8 cellular contexts compared by ENCODE assay signal in the genomic region with DNA sequence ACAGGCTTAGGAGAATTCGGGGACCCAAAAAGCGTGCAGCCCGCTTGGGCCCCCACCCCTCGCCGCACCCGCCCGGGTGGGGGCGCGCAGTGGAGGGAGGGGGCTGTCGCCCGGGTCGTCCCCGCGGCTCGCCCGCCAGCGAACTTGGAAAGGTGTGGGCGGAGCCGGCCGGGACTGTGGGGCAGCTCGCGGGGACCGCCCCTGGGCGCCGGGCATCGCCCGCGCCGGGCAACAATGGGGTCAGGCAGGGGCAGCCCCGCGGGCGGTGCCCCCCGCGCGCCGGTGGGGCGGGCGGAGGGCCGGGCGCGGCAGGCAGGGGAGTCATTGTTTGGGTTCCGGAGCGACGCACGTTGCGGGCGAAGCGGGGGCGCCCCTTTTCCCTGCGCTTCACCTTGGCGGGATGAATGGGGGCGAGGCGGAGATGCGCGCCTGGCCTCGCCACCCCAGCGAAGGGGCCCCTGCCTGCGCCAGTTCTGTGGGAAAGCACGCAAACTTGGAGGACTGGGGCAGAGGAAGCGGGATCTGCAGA. TPM values are rescaled to one million over a fixed set of nuclear protein-coding genes. Genes with fewer than 3 reads are reported as not detected.
DNase-seq lines count a peak whose midpoint lies in the region; ATAC-seq and TF ChIP-seq lines count a peak whose summit lies in the region.

No MANE protein-coding gene starts in this region.

- H3K27me3 Mint-ChIP-seq in CD14-positive monocyte (ENCODE audit: low read depth in 3 of 3): peaks cover 28 to 35% (median 33%) of the 10 kb centered on the region in 3 donors

- no peak overlapping the region for H3K27ac Mint-ChIP-seq in CD14-positive monocyte

- peaks cover 46% of the 10 kb centered on the region for H3K79me2 ChIP-seq in DOHH2 (ENCODE audit: control insufficient read depth, low read length)

- no peaks in the 10 kb centered on the region for H3K9me2 ChIP-seq in DOHH2 (replicated peaks; ENCODE audit: control insufficient read depth, low read length)

- H3K36me3 ChIP-seq in DOHH2 (ENCODE audit: control insufficient read depth, low read length): peaks cover 16% of the 10 kb centered on the region; the same call in 1 of the 2 replicates

- TF ChIP-seq RAD21 in Ishikawa (IDR thresholded peaks at IDR 0.05; ENCODE audit: low read depth): no peak

- H3F3A ChIP-seq in DOHH2 (ENCODE audit: control insufficient read depth, insufficient read depth): peaks cover 13% of the 10 kb centered on the region

- TF ChIP-seq CTCF in DOHH2 (IDR thresholded peaks at IDR 0.05; ENCODE audit: low read depth, low read length, poor library complexity, severe bottlenecking) (no peak), CD14-positive monocyte (IDR thresholded peaks at IDR 0.05) (no peak)

- peak overlapping the region; percentile 94 for H3K4me2 ChIP-seq in DOHH2 (ENCODE audit: low read length)

- no peaks in the 10 kb centered on the region for H3K9me3 ChIP-seq in DOHH2 (ENCODE audit: control insufficient read depth, insufficient read depth, low read length)

- H3K27me3 ChIP-seq in DOHH2 (ENCODE audit: control insufficient read depth, low read length): no peaks in the 10 kb centered on the region
- no peaks in the 10 kb centered on the region for H3K27me3 ChIP-seq in layer of hippocampus (ENCODE audit: control insufficient read depth, insufficient read depth, low read length)

- H3K4me1 Mint-ChIP-seq in CD14-positive monocyte: peaks cover 14% of the 10 kb centered on the region

- peaks cover 34% of the 10 kb centered on the region for H3K4me1 ChIP-seq in DOHH2 (ENCODE audit: control insufficient read depth, low read length)

- H4K20me1 ChIP-seq in DOHH2 (ENCODE audit: control insufficient read depth, insufficient read depth, low read depth, low read length): peaks cover 10% of the 10 kb centered on the region; the same call in 1 of the 2 replicates

- intact Hi-C loops in CD14-positive monocyte (cut with micrococcal nuclease): no loop called here

- peaks cover 0 to 2% (median 2%) of the 10 kb centered on the region in 7 donors for H3K9me3 Mint-ChIP-seq in CD14-positive monocyte

- DNase-seq in T1000 (lab: John Stamatoyannopoulos, UW): peak; percentile 61
- peak; percentile 54 for DNase-seq in brain pericyte (ENCODE audit: low read depth, low spot score)
- peak; percentile 58 to 64 for DNase-seq in stimulated activated CD4-positive, alpha-beta T cell treated with anti-CD3 and anti-CD28 coated beads, Interleukin-4, amount 100 ng/mL, for 48 hours (ENCODE audit: low read depth in 2 of 2)
- no peak for DNase-seq in CD14-positive monocyte (ENCODE audit: low spot score)

- peak overlapping the region; percentile 91 for H3K27ac ChIP-seq in DOHH2 (ENCODE audit: low read depth, low read length)
- peak overlapping the region; percentile 72 for H3K27ac ChIP-seq in layer of hippocampus (ENCODE audit: low read depth, low read length)

- peak; percentile 23 for ATAC-seq in GM21529 (IDR thresholded peaks at IDR 0.05; ENCODE audit: unreplicated experiment)

- no peak; the same call in 1 of the 2 replicates for TF ChIP-seq EP300 in Ishikawa (IDR thresholded peaks at IDR 0.05; ENCODE audit: borderline replicate concordance)

- no peaks in the 10 kb centered on the region for H3K36me3 Mint-ChIP-seq in CD14-positive monocyte

- H3K4me3 Mint-ChIP-seq in CD14-positive monocyte: peak overlapping the region in 1 of 2 donors; percentile 83

- peak overlapping the region; percentile 92 for H3K4me3 ChIP-seq in DOHH2 (ENCODE audit: low read length)

TF ChIP-seq in Ishikawa, 13 proteins besides CTCF, POLR2A, EP300 and RAD21:
- no peak; the same call in 1 of the 2 replicates for TF ChIP-seq TAF1 (IDR thresholded peaks at IDR 0.05; ENCODE audit: low read depth)
- TF ChIP-seq CREB1 (IDR thresholded peaks at IDR 0.05; ENCODE audit: low read depth): no peak
- no peak for TF ChIP-seq CEBPB (IDR thresholded peaks at IDR 0.05)
- TF ChIP-seq, protein P1, sequence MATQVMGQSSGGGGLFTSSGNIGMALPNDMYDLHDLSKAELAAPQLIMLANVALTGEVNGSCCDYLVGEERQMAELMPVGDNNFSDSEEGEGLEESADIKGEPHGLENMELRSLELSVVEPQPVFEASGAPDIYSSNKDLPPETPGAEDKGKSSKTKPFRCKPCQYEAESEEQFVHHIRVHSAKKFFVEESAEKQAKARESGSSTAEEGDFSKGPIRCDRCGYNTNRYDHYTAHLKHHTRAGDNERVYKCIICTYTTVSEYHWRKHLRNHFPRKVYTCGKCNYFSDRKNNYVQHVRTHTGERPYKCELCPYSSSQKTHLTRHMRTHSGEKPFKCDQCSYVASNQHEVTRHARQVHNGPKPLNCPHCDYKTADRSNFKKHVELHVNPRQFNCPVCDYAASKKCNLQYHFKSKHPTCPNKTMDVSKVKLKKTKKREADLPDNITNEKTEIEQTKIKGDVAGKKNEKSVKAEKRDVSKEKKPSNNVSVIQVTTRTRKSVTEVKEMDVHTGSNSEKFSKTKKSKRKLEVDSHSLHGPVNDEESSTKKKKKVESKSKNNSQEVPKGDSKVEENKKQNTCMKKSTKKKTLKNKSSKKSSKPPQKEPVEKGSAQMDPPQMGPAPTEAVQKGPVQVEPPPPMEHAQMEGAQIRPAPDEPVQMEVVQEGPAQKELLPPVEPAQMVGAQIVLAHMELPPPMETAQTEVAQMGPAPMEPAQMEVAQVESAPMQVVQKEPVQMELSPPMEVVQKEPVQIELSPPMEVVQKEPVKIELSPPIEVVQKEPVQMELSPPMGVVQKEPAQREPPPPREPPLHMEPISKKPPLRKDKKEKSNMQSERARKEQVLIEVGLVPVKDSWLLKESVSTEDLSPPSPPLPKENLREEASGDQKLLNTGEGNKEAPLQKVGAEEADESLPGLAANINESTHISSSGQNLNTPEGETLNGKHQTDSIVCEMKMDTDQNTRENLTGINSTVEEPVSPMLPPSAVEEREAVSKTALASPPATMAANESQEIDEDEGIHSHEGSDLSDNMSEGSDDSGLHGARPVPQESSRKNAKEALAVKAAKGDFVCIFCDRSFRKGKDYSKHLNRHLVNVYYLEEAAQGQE (IDR thresholded peaks at IDR 0.05; ENCODE audit: low read depth): no peak
- peak; percentile 79; the same call in 1 of the 2 replicates for TF ChIP-seq ZBTB7A (IDR thresholded peaks at IDR 0.05; ENCODE audit: low read depth)

RNA-seq across cellular contexts. Expression of gene KLF12, which starts 0.6 kb away (rescaled TPM):
- under 1 TPM; 0.04 to 0.38 TPM for polyA plus RNA-seq in CD14-positive monocyte
